Comparison of ENCODE assay signal across 8 cellular contexts in the genomic region with DNA sequence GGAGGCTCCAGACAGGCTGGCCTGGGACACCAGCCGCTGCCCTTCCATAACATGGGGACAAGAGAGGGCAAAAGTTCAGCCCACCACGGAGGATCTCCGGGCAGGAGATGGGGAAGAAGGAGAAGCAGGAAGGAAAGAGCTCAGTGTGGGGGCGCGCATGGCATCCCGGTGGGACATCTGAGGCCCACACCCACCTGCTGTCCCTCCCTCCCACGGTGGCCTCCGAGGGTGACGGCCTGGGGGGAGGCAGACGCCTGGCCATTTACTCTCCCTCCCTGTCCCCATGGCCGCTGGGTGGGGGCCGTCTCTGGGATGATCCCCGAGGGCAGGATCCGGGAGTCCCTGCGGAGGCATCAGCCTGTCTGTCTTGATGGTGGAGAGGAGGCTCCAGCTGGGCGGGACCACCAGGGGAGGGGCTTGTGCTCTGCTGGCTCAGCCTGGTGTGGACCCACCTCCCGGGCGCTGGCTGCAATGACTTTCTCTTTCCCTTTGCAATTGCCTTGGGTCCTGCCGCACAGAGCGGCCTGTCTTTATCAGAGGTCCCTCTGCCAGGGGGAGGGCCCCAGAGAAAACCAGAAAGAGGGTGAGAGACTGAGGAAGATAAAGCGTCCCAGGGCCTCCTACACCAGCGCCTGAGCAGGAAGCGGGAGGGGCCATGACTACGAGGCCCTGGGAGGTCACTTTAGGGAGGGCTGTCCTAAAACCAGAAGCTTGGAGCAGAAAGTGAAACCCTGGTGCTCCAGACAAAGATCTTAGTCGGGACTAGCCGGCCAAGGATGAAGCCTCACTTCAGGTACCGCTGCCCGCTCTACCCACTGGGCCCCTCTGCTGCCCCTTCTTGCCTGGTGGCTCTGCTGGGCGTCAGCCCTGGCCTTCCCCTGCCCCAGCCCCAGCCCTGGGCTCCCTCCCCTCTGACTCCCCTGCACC. TPM values are rescaled to one million over a fixed set of nuclear protein-coding genes. Genes with fewer than 3 reads are reported as not detected.
A peak's percentile ranks its signal among the peaks of the same experiment; 100 is the strongest.
DNase-seq lines count a peak whose midpoint lies in the region; ATAC-seq and TF ChIP-seq lines count a peak whose summit lies in the region.
"Not testable (repeated sequence)": the region's sequence is repeated elsewhere in the genome, so short reads cannot be mapped to it uniquely, and the experiment has no call there.

A gene (plus strand): TSS at position 690 of the 927 bp plus-strand sequence. CDS start 87 bp downstream, at position 777.

- H3K9me3 Mint-ChIP-seq in WTC11 = not testable (repeated sequence)

- POLR2A ChIA-PET in HCT116 (lab: Charles Lee); WTC11 (lab: Charles Lee): not testable (repeated sequence)

- not testable (repeated sequence) for H3K4me3 ChIP-seq in HCT116 (replicated peaks in 1 of 2; ENCODE audit: low read depth in 1 of 2, low read length in 2 of 2)
- H3K4me3 ChIP-seq in breast epithelium = peak within 1 kb of the TSS; percentile 44 to 71 (median 55)
- H3K4me3 ChIP-seq in right cardiac atrium (ENCODE audit: low read length) = peak within 1 kb of the TSS; percentile 57
- H3K4me3 ChIP-seq in parathyroid adenoma (ENCODE audit: low read depth, low read length) = peak within 1 kb of the TSS; percentile 38
- H3K4me3 ChIP-seq in urinary bladder (ENCODE audit: low read depth, low read length) = peak within 1 kb of the TSS; percentile 44

- H3K9me2 ChIP-seq in HCT116 (ENCODE audit: insufficient read depth) = not testable (repeated sequence)

- intact Hi-C loops in HCT116 (cut with micrococcal nuclease); right cardiac atrium (cut with DNase I): not testable (repeated sequence)
- intact Hi-C loops in breast epithelium (cut with DNase I; ENCODE audit: low total_unique reads) = loop anchor here (2.0 kb wide), 1 partner anchor 68 kb away; no protein-coding TSS in a partner anchor

- not testable (repeated sequence) for BruUV-seq in HCT116 (replicated peaks; lab: Mats Ljungman, UMichigan)

- not testable (repeated sequence) for H3K4me1 ChIP-seq in HCT116 (ENCODE audit: control insufficient read depth in 1 of 2, insufficient read depth in 2 of 2, low read length in 2 of 2); breast epithelium; right cardiac atrium (ENCODE audit: control insufficient read depth, insufficient read depth, low read length); parathyroid adenoma; urinary bladder (ENCODE audit: insufficient read depth)

- peaks cover 47% of the 10 kb centered on the region for H3K4me1 Mint-ChIP-seq in WTC11

- not testable (repeated sequence) for H3K27ac Mint-ChIP-seq in WTC11

- DNase-seq in HCT116 (ENCODE audit: low read depth, low spot score); WTC11 (ENCODE audit: low spot score): not testable (repeated sequence)
- DNase-seq in Kasumi-1 (lab: John Stamatoyannopoulos, UW) (peak; percentile 33 to 36), breast epithelium (ENCODE audit: low spot score in 2 of 2) (peak in 1 of 2 donors; percentile 30), right cardiac atrium (peak; percentile 68 to 85 (median 81))

- H3K4me3 Mint-ChIP-seq in WTC11 = peak within 1 kb of the TSS; percentile 53

- not testable (repeated sequence) for H3K4me2 ChIP-seq in HCT116 (ENCODE audit: low read length)
- peak within 1 kb of the TSS; percentile 59 for H3K4me2 ChIP-seq in parathyroid adenoma (ENCODE audit: low read length)

- not testable (repeated sequence) for H4K20me1 ChIP-seq in HCT116 (ENCODE audit: insufficient read depth)

- ATAC-seq in GM18505 (IDR thresholded peaks at IDR 0.05; ENCODE audit: unreplicated experiment) = peak; percentile 71
- peak; percentile 91 for ATAC-seq in HCT116
- peak; percentile 95 for ATAC-seq in WTC11
- ATAC-seq in right cardiac atrium = peak; percentile 94 to 97

- TF ChIP-seq CTCF in HCT116 (IDR thresholded peaks at IDR 0.05 in 2 of 3, conservative IDR thresholded peaks at IDR 0.05 in 1 of 3; ENCODE audit: borderline replicate concordance in 1 of 3, insufficient read depth in 1 of 3, low read depth in 2 of 3, low read length in 2 of 3); WTC11 (IDR thresholded peaks at IDR 0.05); breast epithelium (IDR thresholded peaks at IDR 0.05); parathyroid adenoma (IDR thresholded peaks at IDR 0.05): not testable (repeated sequence)

- RAD21 ChIA-PET in HCT116 (lab: Charles Lee; ENCODE audit: low non-redundant PET in 1 of 2, low total read pairs in 2 of 2, uncharacterized antibody in 2 of 2, unreplicated experiment in 2 of 2) = not testable (repeated sequence)

- not testable (repeated sequence) for H3K36me3 Mint-ChIP-seq in WTC11

- H3K79me2 ChIP-seq in HCT116 (ENCODE audit: insufficient read depth, low read length); parathyroid adenoma: not testable (repeated sequence)

- TF ChIP-seq POLR2A in GM18505 (IDR thresholded peaks at IDR 0.05; ENCODE audit: borderline replicate concordance, extremely low read depth, insufficient read depth, insufficient read length) = peak; percentile 63
- not testable (repeated sequence) for TF ChIP-seq POLR2A in HCT116 (IDR thresholded peaks at IDR 0.05; ENCODE audit: borderline replicate concordance, extremely low read depth, insufficient read depth, insufficient read length); breast epithelium (IDR thresholded peaks at IDR 0.05)

- not testable (repeated sequence) for H3K36me3 ChIP-seq in HCT116 (ENCODE audit: control insufficient read depth in 1 of 2, insufficient read depth in 2 of 2, low read length in 2 of 2); breast epithelium; parathyroid adenoma (ENCODE audit: control insufficient read depth, insufficient read depth, low read length); urinary bladder (ENCODE audit: insufficient read depth)

- 7% methylated on average over 23 of the region's 29 CpGs for WGBS in right cardiac atrium
- 10% methylated on average over 26 of the region's 29 CpGs for WGBS in urinary bladder

- CTCF ChIA-PET in HCT116 (lab: Charles Lee) = not testable (repeated sequence)
- CTCF ChIA-PET in WTC11 (lab: Charles Lee) = interaction anchor here (1.5 kb wide), 1 partner anchor 73 kb away, joined by 5 read pairs; no protein-coding TSS in a partner anchor

- H3K27ac ChIP-seq in HCT116 (ENCODE audit: low read depth, low read length) = not testable (repeated sequence)
- peak within 1 kb of the TSS; percentile 75 to 79 for H3K27ac ChIP-seq in breast epithelium
- H3K27ac ChIP-seq in right cardiac atrium (ENCODE audit: low read length) = peak within 1 kb of the TSS; percentile 57
- peak within 1 kb of the TSS; percentile 5 for H3K27ac ChIP-seq in parathyroid adenoma
- peak within 1 kb of the TSS; percentile 68 for H3K27ac ChIP-seq in urinary bladder (ENCODE audit: low read depth)

- TF ChIP-seq RAD21 in HCT116 (IDR thresholded peaks at IDR 0.05; ENCODE audit: low read depth) = not testable (repeated sequence)

- not testable (repeated sequence) for H3K27me3 Mint-ChIP-seq in WTC11 (ENCODE audit: low read depth)

- not testable (repeated sequence) for H3K9ac ChIP-seq in HCT116 (ENCODE audit: low read length); parathyroid adenoma

- not testable (repeated sequence) for H3K9me3 ChIP-seq in HCT116 (ENCODE audit: control insufficient read depth in 1 of 2, insufficient read depth in 1 of 2, low read depth in 1 of 2, low read length in 2 of 2); breast epithelium; right cardiac atrium (ENCODE audit: control insufficient read depth, low read length); parathyroid adenoma (ENCODE audit: control insufficient read depth, low read length)

- not testable (repeated sequence) for H3K27me3 ChIP-seq in HCT116 (ENCODE audit: insufficient read depth, low read length); breast epithelium; right cardiac atrium (ENCODE audit: control insufficient read depth, insufficient read depth); parathyroid adenoma (ENCODE audit: control insufficient read depth, insufficient read depth, low read length)

- not testable (repeated sequence) for H2AFZ ChIP-seq in HCT116 (ENCODE audit: low read depth, low read length, poor library complexity, severe bottlenecking)
- H2AFZ ChIP-seq in parathyroid adenoma = peak within 1 kb of the TSS; percentile 68

RNA-seq across cellular contexts. Expression of the gene that starts here (rescaled TPM):
- total RNA-seq in HCT116 (2021; ENCODE audit: unreplicated experiment) (0.71 TPM), WTC11 (2021) (1.8 to 2.2 TPM (median 2.1 TPM) in 3 replicates), breast epithelium (10 to 100 TPM in 2 of 3 donors, 1 to 10 TPM in 1; 7.2 to 14.1 (median 13.3) TPM), right cardiac atrium (1 to 10 TPM; 6.3 to 9.4 (median 6.9) TPM), urinary bladder (10.1 TPM)
- polyA plus RNA-seq in HCT116 (2012) = 1.1 and 1.4 TPM in 2 replicates
- polyA plus RNA-seq in right cardiac atrium (6.2 TPM), urinary bladder (12.7 TPM)
